In genomic region chr17:78241277-78242023, GRCh38 we compare ENCODE assay signal across 1 cellular context.
TF ChIP-seq lines count a peak whose summit lies in the region.

No MANE protein-coding gene starts in this region.

TF ChIP-seq in HepG2, 621 proteins besides CTCF, POLR2A, EP300 and RAD21 (continued from another document and continues in another):
- TF ChIP-seq, protein P1, sequence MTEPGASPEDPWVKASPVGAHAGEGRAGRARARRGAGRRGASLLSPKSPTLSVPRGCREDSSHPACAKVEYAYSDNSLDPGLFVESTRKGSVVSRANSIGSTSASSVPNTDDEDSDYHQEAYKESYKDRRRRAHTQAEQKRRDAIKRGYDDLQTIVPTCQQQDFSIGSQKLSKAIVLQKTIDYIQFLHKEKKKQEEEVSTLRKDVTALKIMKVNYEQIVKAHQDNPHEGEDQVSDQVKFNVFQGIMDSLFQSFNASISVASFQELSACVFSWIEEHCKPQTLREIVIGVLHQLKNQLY (CRISPR knock-in tag; IDR thresholded peaks at IDR 0.05): peak; percentile 49; the same call in 1 of the 2 replicates
- TF ChIP-seq ZNF557 (CRISPR knock-in tag; IDR thresholded peaks at IDR 0.05) (no peak), ZSCAN21 (CRISPR knock-in tag; IDR thresholded peaks at IDR 0.05; ENCODE audit: borderline replicate concordance) (0 out of 2 replicates have a peak, but pooled peaks have one; percentile 48), CAMTA2 (CRISPR knock-in tag; IDR thresholded peaks at IDR 0.05; ENCODE audit: borderline replicate concordance) (no peak), ATF2 (CRISPR knock-in tag; IDR thresholded peaks at IDR 0.05) (peak; percentile 79; the same call in 1 of the 2 replicates), ASH2L (IDR thresholded peaks at IDR 0.05; ENCODE audit: insufficient read length, low read depth, low read length) (peak; percentile 60), MAZ (IDR thresholded peaks at IDR 0.05; ENCODE audit: borderline replicate concordance, low read depth, low read length) (no peak), MAZ (CRISPR knock-in tag; IDR thresholded peaks at IDR 0.05; ENCODE audit: low read depth) (no peak), RAD51 (IDR thresholded peaks at IDR 0.05; ENCODE audit: borderline replicate concordance) (no peak), FOXC1 (CRISPR knock-in tag; IDR thresholded peaks at IDR 0.05; ENCODE audit: borderline replicate concordance) (0 out of 2 replicates have a peak, but pooled peaks have one; percentile 39), GRHL1 (CRISPR knock-in tag; conservative IDR thresholded peaks at IDR 0.05) (no peak), ZNF281 (CRISPR knock-in tag; IDR thresholded peaks at IDR 0.05; ENCODE audit: borderline replicate concordance) (no peak), ZBTB38 (CRISPR knock-in tag; IDR thresholded peaks at IDR 0.05) (peak; percentile 23; the same call in 1 of the 2 replicates), SAP130 (CRISPR knock-in tag; IDR thresholded peaks at IDR 0.05; ENCODE audit: low read depth) (peak; percentile 87), ZNF225 (CRISPR knock-in tag; IDR thresholded peaks at IDR 0.05) (peak; percentile 72; the same call in 1 of the 2 replicates), MZF1 (CRISPR knock-in tag; IDR thresholded peaks at IDR 0.05; ENCODE audit: borderline replicate concordance) (no peak), ZZZ3 (CRISPR knock-in tag; IDR thresholded peaks at IDR 0.05; ENCODE audit: borderline replicate concordance) (peak; percentile 46; the same call in 1 of the 2 replicates), ZFP36L1 (CRISPR knock-in tag; IDR thresholded peaks at IDR 0.05) (peak; percentile 64; the same call in 1 of the 2 replicates), ZNF614 (CRISPR knock-in tag; IDR thresholded peaks at IDR 0.05; ENCODE audit: borderline replicate concordance) (no peak), ZNF34 (CRISPR knock-in tag; IDR thresholded peaks at IDR 0.05; ENCODE audit: borderline replicate concordance) (peak; percentile 36; the same call in 1 of the 2 replicates), ZNF337 (CRISPR knock-in tag; IDR thresholded peaks at IDR 0.05; ENCODE audit: borderline replicate concordance, low read depth) (no peak), SAFB2 (CRISPR knock-in tag; IDR thresholded peaks at IDR 0.05; ENCODE audit: borderline replicate concordance, low read depth) (peak; percentile 61; the same call in 1 of the 2 replicates), PBX2 (CRISPR knock-in tag; IDR thresholded peaks at IDR 0.05) (peak; percentile 71), SKI (IDR thresholded peaks at IDR 0.05; ENCODE audit: partially characterized antibody) (no peak), TERF1 (CRISPR knock-in tag; IDR thresholded peaks at IDR 0.05) (no peak), PAX8 (CRISPR knock-in tag; IDR thresholded peaks at IDR 0.05; ENCODE audit: borderline replicate concordance) (no peak), ZNF782 (CRISPR knock-in tag; IDR thresholded peaks at IDR 0.05; ENCODE audit: borderline replicate concordance) (peak; percentile 59)
- TF ChIP-seq, protein P2, sequence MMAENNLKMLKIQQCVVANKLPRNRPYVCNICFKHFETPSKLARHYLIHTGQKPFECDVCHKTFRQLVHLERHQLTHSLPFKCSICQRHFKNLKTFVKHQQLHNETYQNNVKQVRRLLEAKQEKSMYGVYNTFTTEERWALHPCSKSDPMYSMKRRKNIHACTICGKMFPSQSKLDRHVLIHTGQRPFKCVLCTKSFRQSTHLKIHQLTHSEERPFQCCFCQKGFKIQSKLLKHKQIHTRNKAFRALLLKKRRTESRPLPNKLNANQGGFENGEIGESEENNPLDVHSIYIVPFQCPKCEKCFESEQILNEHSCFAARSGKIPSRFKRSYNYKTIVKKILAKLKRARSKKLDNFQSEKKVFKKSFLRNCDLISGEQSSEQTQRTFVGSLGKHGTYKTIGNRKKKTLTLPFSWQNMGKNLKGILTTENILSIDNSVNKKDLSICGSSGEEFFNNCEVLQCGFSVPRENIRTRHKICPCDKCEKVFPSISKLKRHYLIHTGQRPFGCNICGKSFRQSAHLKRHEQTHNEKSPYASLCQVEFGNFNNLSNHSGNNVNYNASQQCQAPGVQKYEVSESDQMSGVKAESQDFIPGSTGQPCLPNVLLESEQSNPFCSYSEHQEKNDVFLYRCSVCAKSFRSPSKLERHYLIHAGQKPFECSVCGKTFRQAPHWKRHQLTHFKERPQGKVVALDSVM (CRISPR knock-in tag; IDR thresholded peaks at IDR 0.05): no peak
- TF ChIP-seq, protein P3, sequence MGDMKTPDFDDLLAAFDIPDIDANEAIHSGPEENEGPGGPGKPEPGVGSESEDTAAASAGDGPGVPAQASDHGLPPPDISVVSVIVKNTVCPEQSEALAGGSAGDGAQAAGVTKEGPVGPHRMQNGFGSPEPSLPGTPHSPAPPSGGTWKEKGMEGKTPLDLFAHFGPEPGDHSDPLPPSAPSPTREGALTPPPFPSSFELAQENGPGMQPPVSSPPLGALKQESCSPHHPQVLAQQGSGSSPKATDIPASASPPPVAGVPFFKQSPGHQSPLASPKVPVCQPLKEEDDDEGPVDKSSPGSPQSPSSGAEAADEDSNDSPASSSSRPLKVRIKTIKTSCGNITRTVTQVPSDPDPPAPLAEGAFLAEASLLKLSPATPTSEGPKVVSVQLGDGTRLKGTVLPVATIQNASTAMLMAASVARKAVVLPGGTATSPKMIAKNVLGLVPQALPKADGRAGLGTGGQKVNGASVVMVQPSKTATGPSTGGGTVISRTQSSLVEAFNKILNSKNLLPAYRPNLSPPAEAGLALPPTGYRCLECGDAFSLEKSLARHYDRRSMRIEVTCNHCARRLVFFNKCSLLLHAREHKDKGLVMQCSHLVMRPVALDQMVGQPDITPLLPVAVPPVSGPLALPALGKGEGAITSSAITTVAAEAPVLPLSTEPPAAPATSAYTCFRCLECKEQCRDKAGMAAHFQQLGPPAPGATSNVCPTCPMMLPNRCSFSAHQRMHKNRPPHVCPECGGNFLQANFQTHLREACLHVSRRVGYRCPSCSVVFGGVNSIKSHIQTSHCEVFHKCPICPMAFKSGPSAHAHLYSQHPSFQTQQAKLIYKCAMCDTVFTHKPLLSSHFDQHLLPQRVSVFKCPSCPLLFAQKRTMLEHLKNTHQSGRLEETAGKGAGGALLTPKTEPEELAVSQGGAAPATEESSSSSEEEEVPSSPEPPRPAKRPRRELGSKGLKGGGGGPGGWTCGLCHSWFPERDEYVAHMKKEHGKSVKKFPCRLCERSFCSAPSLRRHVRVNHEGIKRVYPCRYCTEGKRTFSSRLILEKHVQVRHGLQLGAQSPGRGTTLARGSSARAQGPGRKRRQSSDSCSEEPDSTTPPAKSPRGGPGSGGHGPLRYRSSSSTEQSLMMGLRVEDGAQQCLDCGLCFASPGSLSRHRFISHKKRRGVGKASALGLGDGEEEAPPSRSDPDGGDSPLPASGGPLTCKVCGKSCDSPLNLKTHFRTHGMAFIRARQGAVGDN (CRISPR knock-in tag; IDR thresholded peaks at IDR 0.05): peak; percentile 89
- TF ChIP-seq, protein P4, sequence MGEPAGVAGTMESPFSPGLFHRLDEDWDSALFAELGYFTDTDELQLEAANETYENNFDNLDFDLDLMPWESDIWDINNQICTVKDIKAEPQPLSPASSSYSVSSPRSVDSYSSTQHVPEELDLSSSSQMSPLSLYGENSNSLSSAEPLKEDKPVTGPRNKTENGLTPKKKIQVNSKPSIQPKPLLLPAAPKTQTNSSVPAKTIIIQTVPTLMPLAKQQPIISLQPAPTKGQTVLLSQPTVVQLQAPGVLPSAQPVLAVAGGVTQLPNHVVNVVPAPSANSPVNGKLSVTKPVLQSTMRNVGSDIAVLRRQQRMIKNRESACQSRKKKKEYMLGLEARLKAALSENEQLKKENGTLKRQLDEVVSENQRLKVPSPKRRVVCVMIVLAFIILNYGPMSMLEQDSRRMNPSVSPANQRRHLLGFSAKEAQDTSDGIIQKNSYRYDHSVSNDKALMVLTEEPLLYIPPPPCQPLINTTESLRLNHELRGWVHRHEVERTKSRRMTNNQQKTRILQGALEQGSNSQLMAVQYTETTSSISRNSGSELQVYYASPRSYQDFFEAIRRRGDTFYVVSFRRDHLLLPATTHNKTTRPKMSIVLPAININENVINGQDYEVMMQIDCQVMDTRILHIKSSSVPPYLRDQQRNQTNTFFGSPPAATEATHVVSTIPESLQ (CRISPR knock-in tag; conservative IDR thresholded peaks at IDR 0.05): no peak
- TF ChIP-seq, protein P5, sequence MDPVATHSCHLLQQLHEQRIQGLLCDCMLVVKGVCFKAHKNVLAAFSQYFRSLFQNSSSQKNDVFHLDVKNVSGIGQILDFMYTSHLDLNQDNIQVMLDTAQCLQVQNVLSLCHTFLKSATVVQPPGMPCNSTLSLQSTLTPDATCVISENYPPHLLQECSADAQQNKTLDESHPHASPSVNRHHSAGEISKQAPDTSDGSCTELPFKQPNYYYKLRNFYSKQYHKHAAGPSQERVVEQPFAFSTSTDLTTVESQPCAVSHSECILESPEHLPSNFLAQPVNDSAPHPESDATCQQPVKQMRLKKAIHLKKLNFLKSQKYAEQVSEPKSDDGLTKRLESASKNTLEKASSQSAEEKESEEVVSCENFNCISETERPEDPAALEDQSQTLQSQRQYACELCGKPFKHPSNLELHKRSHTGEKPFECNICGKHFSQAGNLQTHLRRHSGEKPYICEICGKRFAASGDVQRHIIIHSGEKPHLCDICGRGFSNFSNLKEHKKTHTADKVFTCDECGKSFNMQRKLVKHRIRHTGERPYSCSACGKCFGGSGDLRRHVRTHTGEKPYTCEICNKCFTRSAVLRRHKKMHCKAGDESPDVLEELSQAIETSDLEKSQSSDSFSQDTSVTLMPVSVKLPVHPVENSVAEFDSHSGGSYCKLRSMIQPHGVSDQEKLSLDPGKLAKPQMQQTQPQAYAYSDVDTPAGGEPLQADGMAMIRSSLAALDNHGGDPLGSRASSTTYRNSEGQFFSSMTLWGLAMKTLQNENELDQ (CRISPR knock-in tag; IDR thresholded peaks at IDR 0.05; ENCODE audit: borderline replicate concordance): no peak
- TF ChIP-seq, protein P6, sequence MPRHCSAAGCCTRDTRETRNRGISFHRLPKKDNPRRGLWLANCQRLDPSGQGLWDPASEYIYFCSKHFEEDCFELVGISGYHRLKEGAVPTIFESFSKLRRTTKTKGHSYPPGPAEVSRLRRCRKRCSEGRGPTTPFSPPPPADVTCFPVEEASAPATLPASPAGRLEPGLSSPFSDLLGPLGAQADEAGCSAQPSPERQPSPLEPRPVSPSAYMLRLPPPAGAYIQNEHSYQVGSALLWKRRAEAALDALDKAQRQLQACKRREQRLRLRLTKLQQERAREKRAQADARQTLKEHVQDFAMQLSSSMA (CRISPR knock-in tag; IDR thresholded peaks at IDR 0.05): peak; percentile 81; the same call in 1 of the 2 replicates
